ENCODE assay signal across 16 cellular contexts in the genomic region with DNA sequence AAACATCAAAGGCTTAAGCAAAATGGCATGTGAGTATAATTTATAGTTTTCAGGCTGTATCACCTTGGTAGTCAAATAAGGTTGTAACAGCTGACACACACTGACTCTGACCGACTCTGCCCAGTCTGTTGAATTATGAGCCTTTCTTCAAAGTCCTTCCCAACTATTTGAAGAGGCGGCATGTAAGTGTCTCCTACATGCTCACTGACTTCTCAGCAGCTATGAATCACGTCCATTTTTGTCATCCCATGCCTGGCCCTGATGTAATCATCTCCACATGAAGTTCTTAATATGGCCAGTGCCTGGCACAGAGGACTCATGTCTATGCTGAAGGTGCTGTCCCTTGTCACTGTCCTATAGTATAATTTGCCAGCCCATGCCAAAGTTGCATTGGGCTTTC. TPM values are rescaled to one million over a fixed set of nuclear protein-coding genes. Genes with fewer than 3 reads are reported as not detected.
DNase-seq lines count a peak whose midpoint lies in the region; ATAC-seq and TF ChIP-seq lines count a peak whose summit lies in the region.
"Had no signal": no experiment of that assay in that cellular context is flagged by ENCODE, and none has a peak within 500 bp of the region (broad histone marks: within the 10 kb centered on the region; RNA-seq: fewer than 3 reads in every experiment).

No MANE protein-coding gene starts in this region.

- DNase-seq in DMS53 (lab: John Stamatoyannopoulos, UW) (peak; percentile 41), DMS53 treated with DMSO at 0.1 percent for 48 hours (lab: John Stamatoyannopoulos, UW; ENCODE audit: unreplicated experiment) (no peak), SW480 (ENCODE audit: low spot score) (peak; percentile 60), foreskin fibroblast (peak; percentile 77 to 82), transverse colon (peak; percentile 24), occipital lobe (lab: John Stamatoyannopoulos, UW) (no peak), superior temporal gyrus (ENCODE audit: extremely low spot score) (no peak)
- DNase-seq: activated CD4-positive, alpha-beta T cell treated with anti-CD3 and anti-CD28 coated beads, Interleukin-2, amount 50 U/mL, for 4 hours; activated naive CD4-positive, alpha-beta T cell treated with Interleukin-2 at 50 U/mL for 16 hours; head of caudate nucleus; lower lobe of right lung; NCI-H1930; NK-92 treated with Interleukin-12 subunit alpha and Interleukin-12 subunit beta, amount 100 ng/mL, for 24 hours had no signal

- TF ChIP-seq POLR2A in transverse colon (IDR thresholded peaks at IDR 0.05) = no peak

- 37 to 60% methylated on average over 2 to 3 of the region's 3 CpGs for WGBS in transverse colon (ENCODE audit: low coverage in 1 of 2), 2 donors

- H3K36me3 ChIP-seq in transverse colon = no peaks in the 10 kb centered on the region
- H3K36me3 ChIP-seq: lower lobe of right lung, suprapubic skin had no signal

- H3K27ac ChIP-seq in transverse colon = peak overlapping the region; percentile 7 to 57 (median 24)
- H3K27ac ChIP-seq: coronary artery, lower lobe of right lung, suprapubic skin had no signal

- TF ChIP-seq EP300 in transverse colon (IDR thresholded peaks at IDR 0.05; ENCODE audit: low read depth) = no peak

- ATAC-seq in HG03571 (IDR thresholded peaks at IDR 0.05; ENCODE audit: unreplicated experiment) = no peak
- ATAC-seq: lower lobe of right lung had no signal

- H3K27me3 ChIP-seq in transverse colon = no peaks in the 10 kb centered on the region
- H3K27me3 ChIP-seq: suprapubic skin had no signal

- H3K4me1 ChIP-seq in transverse colon = peaks cover 0 to 35% (median 12%) of the 10 kb centered on the region in 4 donors

- in situ Hi-C loops in transverse colon (cut with MboI; ENCODE audit: low pct_ligation_motif_present in 1 of 4, low pct_unique_long_range_greater_than_20kb in 1 of 4, low sequenced_read_pairs in 3 of 4) = no loop called here

- H3K4me3 ChIP-seq in foreskin fibroblast (ENCODE audit: low read depth in 1 of 2, low read length in 2 of 2) (no peak overlapping the region), transverse colon (no peak overlapping the region)
- H3K4me3 ChIP-seq: coronary artery, lower lobe of right lung, suprapubic skin had no signal

- TF ChIP-seq CTCF in foreskin fibroblast (IDR thresholded peaks at IDR 0.05; ENCODE audit: low read depth, low read length) (no peak), transverse colon (IDR thresholded peaks at IDR 0.05) (no peak)

- intact Hi-C loops in transverse colon (cut with DNase I; ENCODE audit: low total_unique reads) = no loop called here

- H3K9me3 ChIP-seq in transverse colon = no peaks in the 10 kb centered on the region
- H3K9me3 ChIP-seq: lower lobe of right lung, suprapubic skin had no signal

RNA-seq across cellular contexts. Expression of a gene that starts 5.1 kb away (rescaled TPM):
- total RNA-seq in transverse colon = 10 to 100 TPM; 25.3 to 96.9 (median 54.7) TPM
- total RNA-seq in occipital lobe = 44.9 TPM

RNA-seq across cellular contexts. Expression of a gene that starts 41.3 kb away (rescaled TPM):
- total RNA-seq in transverse colon (10 to 100 TPM; 24.9 to 46.4 (median 28.8) TPM), occipital lobe (21.4 TPM)

Comparison
In these comparisons a context has a peak if more than half of its experiments do, and no peak if none do; other contexts are left out.
1. DNase-seq: peak in DMS53 (single experiment), SW480 (single experiment), foreskin fibroblast (2 of 2) and transverse colon (single experiment); none in DMS53 treated with DMSO at 0.1 percent for 48 hours (single experiment), occipital lobe (single experiment) and superior temporal gyrus (single experiment).